19 cellular contexts compared by ENCODE assay signal in the genomic region with DNA sequence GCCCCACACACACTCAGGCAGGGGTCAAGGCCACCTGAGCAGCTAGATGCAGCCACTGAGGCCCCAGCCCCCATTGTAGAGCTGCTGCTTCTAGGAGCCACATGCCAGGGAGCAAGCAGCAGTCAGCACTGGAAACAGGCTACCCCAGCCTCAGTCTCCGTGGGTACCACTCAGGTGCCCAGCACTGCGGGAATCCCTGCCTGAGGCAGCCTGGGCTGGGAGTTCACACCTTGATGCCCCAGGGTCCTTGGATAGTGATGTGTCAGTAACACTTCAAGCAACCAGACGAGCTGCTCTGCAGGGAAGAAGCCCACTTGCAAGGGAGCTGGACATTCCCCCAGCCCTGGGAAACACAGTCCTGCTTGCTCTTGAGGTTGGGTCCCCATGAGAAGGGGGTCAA.
"Had no signal": no experiment of that assay in that cellular context is flagged by ENCODE, and none has a peak within 500 bp of the region (broad histone marks: within the 10 kb centered on the region; RNA-seq: fewer than 3 reads in every experiment).

No MANE protein-coding gene starts in this region.

- H3K27ac ChIP-seq: adrenal gland, ascending aorta, colonic mucosa, gastroesophageal sphincter, spleen, tibial nerve, uterus, VCaP had no signal

- H3K9me3 ChIP-seq: adrenal gland, ascending aorta, colonic mucosa, esophagus squamous epithelium, gastroesophageal sphincter, tibial nerve, uterus had no signal

- ATAC-seq: activated CD8-positive, alpha-beta memory T cell treated with anti-CD3 and anti-CD28 coated beads, Interleukin-2, amount 10 ng/mL, durations not matched to agents 7 days and 5 days; gastroesophageal sphincter; left ventricle myocardium superior; T-cell had no signal

- H3K4me1 ChIP-seq: ascending aorta, colonic mucosa had no signal

- H3K27me3 ChIP-seq: adrenal gland, ascending aorta, colonic mucosa, esophagus squamous epithelium, gastroesophageal sphincter, spleen, tibial nerve, uterus had no signal

- H3K4me3 ChIP-seq: adrenal gland, ascending aorta, colonic mucosa, esophagus squamous epithelium, gastroesophageal sphincter, spleen, tibial nerve, uterus had no signal

- DNase-seq: activated CD4-positive, alpha-beta memory T cell treated with anti-CD3 and anti-CD28 coated beads, Interleukin-2, amount 10 ng/mL, durations not matched to agents 7 days and 5 days; activated CD4-positive, alpha-beta T cell treated with anti-CD3 and anti-CD28 coated beads, Interleukin-2, amount 10 ng/mL, durations not matched to agents 24 days and 14 days; activated CD8-positive, alpha-beta memory T cell treated with anti-CD3 and anti-CD28 coated beads, Interleukin-2, amount 10 ng/mL, durations not matched to agents 7 days and 5 days; activated gamma-delta T cell treated with Interleukin-2 at 50 U/mL for 16 hours; adrenal gland; colonic mucosa; esophagus squamous epithelium; hypothalamus; left ventricle myocardium superior; nephron progenitor cell; occipital lobe; spleen; stimulated activated CD4-positive, alpha-beta T cell treated with anti-CD3 and anti-CD28 coated beads, Interleukin-4, amount 100 ng/mL, for 4 hours; T-cell had no signal

- H3K36me3 ChIP-seq: adrenal gland, ascending aorta, colonic mucosa, esophagus squamous epithelium, gastroesophageal sphincter, spleen, tibial nerve, uterus had no signal
